Comparison of ENCODE assay signal across 26 cellular contexts in the genomic region with DNA sequence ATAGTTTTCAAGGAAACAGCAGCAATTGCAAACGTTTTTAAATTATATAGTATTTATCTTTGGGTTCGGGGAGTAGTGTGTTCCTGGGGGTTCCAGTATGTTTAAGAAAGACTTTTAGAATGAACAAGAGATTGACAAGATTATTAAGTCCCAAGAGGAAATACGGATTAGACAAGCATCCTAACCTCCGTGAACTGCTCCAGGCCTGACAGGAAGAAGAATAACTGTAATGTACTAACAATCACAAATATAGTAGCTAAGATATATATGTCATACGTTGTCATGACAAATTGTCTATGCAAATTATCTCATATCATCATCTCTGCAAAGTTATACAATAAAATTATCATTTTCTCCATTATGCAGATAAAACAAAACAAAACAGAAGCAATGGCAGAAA.
"Had no signal": no experiment of that assay in that cellular context is flagged by ENCODE, and none has a peak within 500 bp of the region (broad histone marks: within the 10 kb centered on the region; RNA-seq: fewer than 3 reads in every experiment).

No MANE protein-coding gene starts in this region.

- H3K36me3 ChIP-seq: stomach, suprapubic skin, thoracic aorta, thyroid gland, tibial artery, tibial nerve, transverse colon, upper lobe of left lung, upper lobe of right lung, uterus, vagina had no signal

- H3K27ac ChIP-seq: stomach, suprapubic skin, testis, thoracic aorta, thyroid gland, tibial artery, tibial nerve, transverse colon, upper lobe of left lung, upper lobe of right lung, uterus, vagina had no signal

- DNase-seq: stimulated activated CD4-positive, alpha-beta T cell treated with anti-CD3 and anti-CD28 coated beads, Interleukin-2, amount 100 ng/mL, for 48 hours; stimulated activated CD4-positive, alpha-beta T cell treated with anti-CD3 and anti-CD28 coated beads, Interleukin-4, amount 100 ng/mL, for 1 hour; stimulated activated CD4-positive, alpha-beta T cell treated with anti-CD3 and anti-CD28 coated beads, Interleukin-4, amount 100 ng/mL, for 24 hours; stimulated activated CD4-positive, alpha-beta T cell treated with anti-CD3 and anti-CD28 coated beads, Interleukin-4, amount 100 ng/mL, for 4 hours; stimulated activated CD8-positive, alpha-beta memory T cell treated with anti-CD3 and anti-CD28 coated beads, Interleukin-4, amount 100 ng/mL, for 48 hours; stimulated activated naive B cell treated with anti-CD40 and anti-IgM and Interleukin-4, amounts not matched to agents 10 μg/mL and 1 μg/mL and 100 μg/mL, for 72 hours; stimulated activated naive CD4-positive, alpha-beta T cell; stimulated activated naive CD4-positive, alpha-beta T cell treated with Interleukin-2 at 50 U/mL for 16 hours; stimulated activated naive CD8-positive, alpha-beta T cell treated with anti-CD3 and anti-CD28 coated beads, Interleukin-15, amount 100 ng/mL, for 72 hours; stimulated activated naive CD8-positive, alpha-beta T cell treated with anti-CD3 and anti-CD28 coated beads, Interleukin-15, Interleukin-2, amounts not matched to agents 100 U/mL and 50 U/mL, for 24 hours; stomach; substantia nigra; testis; thyroid gland; tibial artery; transverse colon; trophoblast cell; upper lobe of left lung; upper lobe of right lung; uterus had no signal

- H3K9me3 ChIP-seq: suprapubic skin, testis, thoracic aorta, thyroid gland, tibial artery, upper lobe of right lung, uterus, vagina had no signal

- H3K4me1 ChIP-seq: stomach, suprapubic skin, testis, thyroid gland, tibial artery, tibial nerve, transverse colon, upper lobe of left lung, upper lobe of right lung, uterus, vagina had no signal

- H3K4me3 ChIP-seq: stomach, suprapubic skin, thoracic aorta, thyroid gland, tibial artery, tibial nerve, transverse colon, upper lobe of left lung, upper lobe of right lung, uterus, vagina had no signal

- ATAC-seq: stimulated activated effector memory CD8-positive, alpha-beta T cell treated with anti-CD3 and anti-CD28 coated beads, Interleukin-12 subunit alpha, Interleukin-12 subunit beta, amount 100 ng/mL, for 72 hours; stimulated activated memory B cell treated with anti-CD40 and anti-IgM and Interleukin-4, amounts not matched to agents 10 μg/mL and 1 μg/mL and 100 μg/mL, for 72 hours; stimulated activated naive B cell treated with anti-CD40 and anti-IgM and Interleukin-4, amounts not matched to agents 10 μg/mL and 1 μg/mL and 100 μg/mL, for 72 hours; stimulated activated naive CD8-positive, alpha-beta T cell treated with anti-CD3 and anti-CD28 coated beads, Interleukin-15, amount 100 ng/mL, for 72 hours; stimulated activated naive CD8-positive, alpha-beta T cell treated with anti-CD3 and anti-CD28 coated beads, Interleukin-15, Interleukin-2, amounts not matched to agents 100 U/mL and 50 U/mL, for 24 hours; upper lobe of right lung had no signal

- H3K27me3 ChIP-seq: stomach, suprapubic skin, testis, thyroid gland, tibial artery, tibial nerve, transverse colon, upper lobe of left lung, upper lobe of right lung, uterus, vagina had no signal
